ENCODE assay signal across 1 cellular context in the genomic region with DNA sequence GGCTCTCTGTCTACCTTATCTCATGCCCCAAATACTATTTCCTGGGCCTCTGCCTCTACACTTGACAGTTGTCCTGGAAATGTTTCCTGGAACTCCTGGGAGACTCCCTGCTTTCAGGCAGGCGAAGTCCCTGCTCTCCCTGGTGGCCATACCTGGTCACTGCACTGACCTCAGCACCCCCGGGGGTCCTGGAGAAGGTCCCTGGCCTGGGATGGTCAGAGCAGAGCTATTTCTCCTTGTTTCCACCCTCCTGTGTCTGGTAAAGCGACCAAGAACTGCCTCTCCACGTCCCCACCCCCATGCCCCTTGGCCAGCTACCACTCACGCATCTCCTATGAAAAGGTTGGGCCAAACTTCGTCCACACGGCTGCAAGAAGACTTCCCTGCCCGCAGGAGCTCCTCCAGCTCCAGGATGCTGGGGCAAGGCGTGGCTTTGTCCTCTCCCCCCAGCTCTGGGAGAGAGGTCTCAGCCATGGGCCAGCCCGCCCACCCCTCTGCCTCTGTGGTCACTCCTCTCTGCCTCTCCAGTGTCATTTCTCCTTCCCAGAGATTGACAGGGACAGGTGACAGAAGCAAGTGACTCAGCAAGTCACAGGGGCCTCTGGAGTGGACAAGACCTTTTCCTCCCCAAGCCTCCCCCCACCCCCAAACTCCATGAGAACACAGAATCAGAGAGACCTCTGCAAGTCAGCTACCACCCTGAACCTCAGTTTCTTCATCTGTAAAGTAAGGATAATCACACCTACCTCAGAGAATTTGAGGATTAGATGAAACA.
A peak's percentile ranks its signal among the peaks of the same experiment; 100 is the strongest.
TF ChIP-seq lines count a peak whose summit lies in the region.

No MANE protein-coding gene starts in this region.

TF ChIP-seq in HepG2, 621 proteins besides CTCF, POLR2A, EP300 and RAD21 (continued from another document and continues in another):
- TF ChIP-seq, protein P1, sequence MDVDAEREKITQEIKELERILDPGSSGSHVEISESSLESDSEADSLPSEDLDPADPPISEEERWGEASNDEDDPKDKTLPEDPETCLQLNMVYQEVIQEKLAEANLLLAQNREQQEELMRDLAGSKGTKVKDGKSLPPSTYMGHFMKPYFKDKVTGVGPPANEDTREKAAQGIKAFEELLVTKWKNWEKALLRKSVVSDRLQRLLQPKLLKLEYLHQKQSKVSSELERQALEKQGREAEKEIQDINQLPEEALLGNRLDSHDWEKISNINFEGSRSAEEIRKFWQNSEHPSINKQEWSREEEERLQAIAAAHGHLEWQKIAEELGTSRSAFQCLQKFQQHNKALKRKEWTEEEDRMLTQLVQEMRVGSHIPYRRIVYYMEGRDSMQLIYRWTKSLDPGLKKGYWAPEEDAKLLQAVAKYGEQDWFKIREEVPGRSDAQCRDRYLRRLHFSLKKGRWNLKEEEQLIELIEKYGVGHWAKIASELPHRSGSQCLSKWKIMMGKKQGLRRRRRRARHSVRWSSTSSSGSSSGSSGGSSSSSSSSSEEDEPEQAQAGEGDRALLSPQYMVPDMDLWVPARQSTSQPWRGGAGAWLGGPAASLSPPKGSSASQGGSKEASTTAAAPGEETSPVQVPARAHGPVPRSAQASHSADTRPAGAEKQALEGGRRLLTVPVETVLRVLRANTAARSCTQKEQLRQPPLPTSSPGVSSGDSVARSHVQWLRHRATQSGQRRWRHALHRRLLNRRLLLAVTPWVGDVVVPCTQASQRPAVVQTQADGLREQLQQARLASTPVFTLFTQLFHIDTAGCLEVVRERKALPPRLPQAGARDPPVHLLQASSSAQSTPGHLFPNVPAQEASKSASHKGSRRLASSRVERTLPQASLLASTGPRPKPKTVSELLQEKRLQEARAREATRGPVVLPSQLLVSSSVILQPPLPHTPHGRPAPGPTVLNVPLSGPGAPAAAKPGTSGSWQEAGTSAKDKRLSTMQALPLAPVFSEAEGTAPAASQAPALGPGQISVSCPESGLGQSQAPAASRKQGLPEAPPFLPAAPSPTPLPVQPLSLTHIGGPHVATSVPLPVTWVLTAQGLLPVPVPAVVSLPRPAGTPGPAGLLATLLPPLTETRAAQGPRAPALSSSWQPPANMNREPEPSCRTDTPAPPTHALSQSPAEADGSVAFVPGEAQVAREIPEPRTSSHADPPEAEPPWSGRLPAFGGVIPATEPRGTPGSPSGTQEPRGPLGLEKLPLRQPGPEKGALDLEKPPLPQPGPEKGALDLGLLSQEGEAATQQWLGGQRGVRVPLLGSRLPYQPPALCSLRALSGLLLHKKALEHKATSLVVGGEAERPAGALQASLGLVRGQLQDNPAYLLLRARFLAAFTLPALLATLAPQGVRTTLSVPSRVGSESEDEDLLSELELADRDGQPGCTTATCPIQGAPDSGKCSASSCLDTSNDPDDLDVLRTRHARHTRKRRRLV (CRISPR knock-in tag; IDR thresholded peaks at IDR 0.05), result no peak
- TF ChIP-seq NFIB (CRISPR knock-in tag; IDR thresholded peaks at IDR 0.05; ENCODE audit: borderline replicate concordance) (no peak), ZNF446 (CRISPR knock-in tag; IDR thresholded peaks at IDR 0.05) (no peak), NFE2L1 (CRISPR knock-in tag; IDR thresholded peaks at IDR 0.05; ENCODE audit: borderline replicate concordance) (0 out of 2 replicates have a peak, but pooled peaks have one; percentile 48), IKZF1 (IDR thresholded peaks at IDR 0.05) (no peak), ZNF616 (CRISPR knock-in tag; IDR thresholded peaks at IDR 0.05; ENCODE audit: low read depth) (no peak), GFI1 (CRISPR knock-in tag; IDR thresholded peaks at IDR 0.05; ENCODE audit: borderline replicate concordance) (no peak), ZSCAN20 (CRISPR knock-in tag; IDR thresholded peaks at IDR 0.05; ENCODE audit: borderline replicate concordance) (no peak), ZNF687 (CRISPR knock-in tag; IDR thresholded peaks at IDR 0.05) (no peak; the same call in 1 of the 2 replicates), PRPF4 (IDR thresholded peaks at IDR 0.05; ENCODE audit: low read depth, low read length, poor library complexity, severe bottlenecking) (no peak), CREB1 (IDR thresholded peaks at IDR 0.05) (no peak), CREB1 (CRISPR knock-in tag; IDR thresholded peaks at IDR 0.05) (no peak), SMAD3 (CRISPR knock-in tag; IDR thresholded peaks at IDR 0.05) (peak; percentile 52; the same call in 1 of the 2 replicates), ZNF207 (IDR thresholded peaks at IDR 0.05; ENCODE audit: borderline replicate concordance) (no peak), HDAC2 (CRISPR knock-in tag; IDR thresholded peaks at IDR 0.05) (0 out of 2 replicates have a peak, but pooled peaks have one; percentile 25), ZNF501 (CRISPR knock-in tag; IDR thresholded peaks at IDR 0.05) (peak; percentile 60; the same call in 1 of the 2 replicates), TOPORS (CRISPR knock-in tag; IDR thresholded peaks at IDR 0.05) (no peak), ZFY (CRISPR knock-in tag; IDR thresholded peaks at IDR 0.05) (0 out of 2 replicates have a peak, but pooled peaks have one; percentile 5), ZNF17 (CRISPR knock-in tag; IDR thresholded peaks at IDR 0.05) (no peak), SP140L (CRISPR knock-in tag; IDR thresholded peaks at IDR 0.05; ENCODE audit: borderline replicate concordance) (no peak), ZSCAN9 (CRISPR knock-in tag; IDR thresholded peaks at IDR 0.05; ENCODE audit: borderline replicate concordance) (no peak), HOXA7 (CRISPR knock-in tag; IDR thresholded peaks at IDR 0.05) (no peak), NBN (conservative IDR thresholded peaks at IDR 0.05) (no peak), ZNF280B (CRISPR knock-in tag; IDR thresholded peaks at IDR 0.05; ENCODE audit: borderline replicate concordance) (no peak), MTF1 (CRISPR knock-in tag; IDR thresholded peaks at IDR 0.05) (no peak), SPEN (CRISPR knock-in tag; IDR thresholded peaks at IDR 0.05; ENCODE audit: low read depth) (0 out of 2 replicates have a peak, but pooled peaks have one; percentile 34), MLX (CRISPR knock-in tag; IDR thresholded peaks at IDR 0.05) (no peak), ERF (CRISPR knock-in tag; IDR thresholded peaks at IDR 0.05) (no peak), ZNF180 (CRISPR knock-in tag; IDR thresholded peaks at IDR 0.05; ENCODE audit: borderline replicate concordance, low read depth) (no peak), ZNF431 (CRISPR knock-in tag; IDR thresholded peaks at IDR 0.05; ENCODE audit: borderline replicate concordance, low read depth) (no peak), KDM5B (CRISPR knock-in tag; IDR thresholded peaks at IDR 0.05; ENCODE audit: borderline replicate concordance) (no peak; the same call in 1 of the 2 replicates), ZNF562 (CRISPR knock-in tag; IDR thresholded peaks at IDR 0.05; ENCODE audit: borderline replicate concordance) (no peak), IKZF4 (CRISPR knock-in tag; IDR thresholded peaks at IDR 0.05; ENCODE audit: borderline replicate concordance, low read depth, not compliant biosample characterization) (no peak), KAT8 (CRISPR knock-in tag; IDR thresholded peaks at IDR 0.05) (peak; percentile 36; the same call in 1 of the 2 replicates), TFAP4 (IDR thresholded peaks at IDR 0.05; ENCODE audit: borderline replicate concordance, low read depth) (no peak), FIP1L1 (IDR thresholded peaks at IDR 0.05; ENCODE audit: borderline replicate concordance, insufficient read depth, low read depth, low read length) (no peak), BRCA1 (CRISPR knock-in tag; IDR thresholded peaks at IDR 0.05) (no peak), KLF12 (CRISPR knock-in tag; IDR thresholded peaks at IDR 0.05; ENCODE audit: borderline replicate concordance) (no peak), ARNT (IDR thresholded peaks at IDR 0.05) (no peak), ZNF124 (CRISPR knock-in tag; IDR thresholded peaks at IDR 0.05) (no peak), ZNF780A (CRISPR knock-in tag; IDR thresholded peaks at IDR 0.05) (no peak), HOXA9 (CRISPR knock-in tag; IDR thresholded peaks at IDR 0.05; ENCODE audit: borderline replicate concordance) (no peak)
- TF ChIP-seq, protein P2, sequence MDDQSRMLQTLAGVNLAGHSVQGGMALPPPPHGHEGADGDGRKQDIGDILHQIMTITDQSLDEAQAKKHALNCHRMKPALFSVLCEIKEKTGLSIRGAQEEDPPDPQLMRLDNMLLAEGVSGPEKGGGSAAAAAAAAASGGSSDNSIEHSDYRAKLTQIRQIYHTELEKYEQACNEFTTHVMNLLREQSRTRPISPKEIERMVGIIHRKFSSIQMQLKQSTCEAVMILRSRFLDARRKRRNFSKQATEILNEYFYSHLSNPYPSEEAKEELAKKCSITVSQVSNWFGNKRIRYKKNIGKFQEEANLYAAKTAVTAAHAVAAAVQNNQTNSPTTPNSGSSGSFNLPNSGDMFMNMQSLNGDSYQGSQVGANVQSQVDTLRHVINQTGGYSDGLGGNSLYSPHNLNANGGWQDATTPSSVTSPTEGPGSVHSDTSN (CRISPR knock-in tag; IDR thresholded peaks at IDR 0.05; ENCODE audit: borderline replicate concordance), result no peak
- TF ChIP-seq, protein P3, sequence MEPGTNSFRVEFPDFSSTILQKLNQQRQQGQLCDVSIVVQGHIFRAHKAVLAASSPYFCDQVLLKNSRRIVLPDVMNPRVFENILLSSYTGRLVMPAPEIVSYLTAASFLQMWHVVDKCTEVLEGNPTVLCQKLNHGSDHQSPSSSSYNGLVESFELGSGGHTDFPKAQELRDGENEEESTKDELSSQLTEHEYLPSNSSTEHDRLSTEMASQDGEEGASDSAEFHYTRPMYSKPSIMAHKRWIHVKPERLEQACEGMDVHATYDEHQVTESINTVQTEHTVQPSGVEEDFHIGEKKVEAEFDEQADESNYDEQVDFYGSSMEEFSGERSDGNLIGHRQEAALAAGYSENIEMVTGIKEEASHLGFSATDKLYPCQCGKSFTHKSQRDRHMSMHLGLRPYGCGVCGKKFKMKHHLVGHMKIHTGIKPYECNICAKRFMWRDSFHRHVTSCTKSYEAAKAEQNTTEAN (CRISPR knock-in tag; conservative IDR thresholded peaks at IDR 0.05), result no peak
- TF ChIP-seq, protein P4, sequence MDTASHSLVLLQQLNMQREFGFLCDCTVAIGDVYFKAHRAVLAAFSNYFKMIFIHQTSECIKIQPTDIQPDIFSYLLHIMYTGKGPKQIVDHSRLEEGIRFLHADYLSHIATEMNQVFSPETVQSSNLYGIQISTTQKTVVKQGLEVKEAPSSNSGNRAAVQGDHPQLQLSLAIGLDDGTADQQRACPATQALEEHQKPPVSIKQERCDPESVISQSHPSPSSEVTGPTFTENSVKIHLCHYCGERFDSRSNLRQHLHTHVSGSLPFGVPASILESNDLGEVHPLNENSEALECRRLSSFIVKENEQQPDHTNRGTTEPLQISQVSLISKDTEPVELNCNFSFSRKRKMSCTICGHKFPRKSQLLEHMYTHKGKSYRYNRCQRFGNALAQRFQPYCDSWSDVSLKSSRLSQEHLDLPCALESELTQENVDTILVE (CRISPR knock-in tag; IDR thresholded peaks at IDR 0.05), result 0 out of 2 replicates have a peak, but pooled peaks have one; percentile 41
- TF ChIP-seq, protein P5, sequence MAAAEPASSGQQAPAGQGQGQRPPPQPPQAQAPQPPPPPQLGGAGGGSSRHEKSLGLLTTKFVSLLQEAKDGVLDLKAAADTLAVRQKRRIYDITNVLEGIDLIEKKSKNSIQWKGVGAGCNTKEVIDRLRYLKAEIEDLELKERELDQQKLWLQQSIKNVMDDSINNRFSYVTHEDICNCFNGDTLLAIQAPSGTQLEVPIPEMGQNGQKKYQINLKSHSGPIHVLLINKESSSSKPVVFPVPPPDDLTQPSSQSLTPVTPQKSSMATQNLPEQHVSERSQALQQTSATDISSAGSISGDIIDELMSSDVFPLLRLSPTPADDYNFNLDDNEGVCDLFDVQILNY (CRISPR knock-in tag; conservative IDR thresholded peaks at IDR 0.05), result no peak
